In genomic region chr10:37856881-37857286, GRCh38 we compare ENCODE assay signal across 8 cellular contexts. TPM values are rescaled to one million over a fixed set of nuclear protein-coding genes. Genes with fewer than 3 reads are reported as not detected.
DNase-seq lines count a peak whose midpoint lies in the region; ATAC-seq, FAIRE-seq and TF ChIP-seq lines count a peak whose summit lies in the region.

No MANE protein-coding gene starts in this region.

- H3K4me1 ChIP-seq in A549 (peaks cover 11% of the 10 kb centered on the region; the same call in 1 of the 3 replicates), GM12878 (ENCODE audit: control insufficient read depth, insufficient read depth, low read length) (no peaks in the 10 kb centered on the region; the same call in 1 of the 2 replicates)

- H3K4me3 ChIP-seq in A549 (peak overlapping the region; percentile 63), GM12878 (peak overlapping the region; percentile 82), kidney epithelial cell (ENCODE audit: low read depth, low read length) (peak overlapping the region; percentile 67)

- in situ Hi-C loops in GM12878 (cut with MboI): loop anchor here (5.0 to 10.0 kb wide), 2 partner anchors 118 to 240 kb away; partner anchors contain the start of gene ZNF25

- TF ChIP-seq CTCF in A549 (IDR thresholded peaks at IDR 0.05): no peak
- TF ChIP-seq CTCF in GM12878 (IDR thresholded peaks at IDR 0.05 in 2 of 3, conservative IDR thresholded peaks at IDR 0.05 in 1 of 3; ENCODE audit: control insufficient read depth in 2 of 3, extremely low read depth in 1 of 3, insufficient read depth in 1 of 3, low read depth in 3 of 3, low read length in 3 of 3): no peak
- no peak for TF ChIP-seq CTCF in kidney epithelial cell (IDR thresholded peaks at IDR 0.05; ENCODE audit: insufficient read depth, low read length, poor library complexity, severe bottlenecking)

- H2AFZ ChIP-seq in GM12878 (ENCODE audit: control insufficient read depth, low read depth, low read length): peak overlapping the region; percentile 93

- H3K4me2 ChIP-seq in A549: peak overlapping the region; percentile 91
- peak overlapping the region; percentile 76 for H3K4me2 ChIP-seq in GM12878 (ENCODE audit: control insufficient read depth, insufficient read depth)

- WGBS in A549 (ENCODE audit: missing lambda C conversion rate): 6% methylated on average over 14 of the region's 16 CpGs
- 1% methylated on average over 16 of the region's 16 CpGs for WGBS in GM12878 (ENCODE audit: insufficient coverage, insufficient replicate concordance, low lambda C conversion rate, missing lambda C conversion rate)

- H3K79me2 ChIP-seq in GM12878 (ENCODE audit: control insufficient read depth, insufficient read depth, low read length): peaks cover 18% of the 10 kb centered on the region

- H3K9me3 ChIP-seq in A549 (peaks cover 19% of the 10 kb centered on the region; the same call in 2 of the 3 replicates), GM12878 (replicated peaks; ENCODE audit: control insufficient read depth, insufficient read depth, low read length) (peaks cover 2% of the 10 kb centered on the region; the same call in 2 of the 3 replicates)

- intact Hi-C loops in GM12878 (cut with micrococcal nuclease; ENCODE audit: unreplicated experiment): loop anchor here (1.0 to 2.0 kb wide), 2 partner anchors 120 to 237 kb away; partner anchors contain the start of genes ZNF25 and ZNF37A

- DNase-seq in A549 (ENCODE audit: low read depth in 1 of 2, low spot score in 1 of 2) (peak in 1 of 2 experiments; percentile 13), GM18507 (ENCODE audit: extremely low spot score, insufficient read length, low read depth) (no peak), RPMI7951 (ENCODE audit: low read depth) (peak; percentile 15), GM12878 (ENCODE audit: low read depth, low spot score) (no peak), kidney epithelial cell (ENCODE audit: low read depth) (no peak), NCI-H510A (lab: John Stamatoyannopoulos, UW) (no peak)
- DNase-seq in stimulated activated CD4-positive, alpha-beta T cell treated with anti-CD3 and anti-CD28 coated beads, Interleukin-4, amount 100 ng/mL, for 4 hours: peak; percentile 8 to 17

- BruUV-seq in GM12878 (replicated peaks; lab: Mats Ljungman, UMichigan): TSS peak; percentile 85

- ATAC-seq in A549: peak; percentile 23 to 30
- peak; percentile 17 for ATAC-seq in HG02973 (IDR thresholded peaks at IDR 0.05; ENCODE audit: unreplicated experiment)
- ATAC-seq in GM12878: peak; percentile 44

- H3K27me3 ChIP-seq in GM12878 (replicated peaks in 1 of 2; ENCODE audit: control insufficient read depth in 2 of 2, insufficient read depth in 2 of 2, low read length in 1 of 2) (no peaks in the 10 kb centered on the region), kidney epithelial cell (ENCODE audit: control insufficient read depth, insufficient read depth, low read length) (no peaks in the 10 kb centered on the region)

- FAIRE-seq in A549 (lab: Jason Lieb, UNC) (no peak), GM18507 (lab: Jason Lieb, UNC) (peak; percentile 21), GM12878 (lab: Jason Lieb, UNC) (peak; percentile 80)

- peak overlapping the region; percentile 89 for H3K9ac ChIP-seq in GM12878 (ENCODE audit: control insufficient read depth, insufficient read depth, low read length)

- no peak for TF ChIP-seq RAD21 in A549 (conservative IDR thresholded peaks at IDR 0.05 in 1 of 2, IDR thresholded peaks at IDR 0.05 in 1 of 2)
- no peak for TF ChIP-seq RAD21 in GM12878 (IDR thresholded peaks at IDR 0.05; ENCODE audit: insufficient read depth, low read depth, low read length)

- RAD21 ChIA-PET in GM12878 (lab: Charles Lee; ENCODE audit: unreplicated experiment): interaction anchor here (1.3 kb wide), 1 partner anchor 119 kb away, joined by 4 read pairs; no protein-coding TSS in a partner anchor

- TF ChIP-seq EP300 in A549 (IDR thresholded peaks at IDR 0.05) (no peak), GM12878 (IDR thresholded peaks at IDR 0.05; ENCODE audit: borderline replicate concordance in 1 of 2, control insufficient read depth in 1 of 2, low read depth in 2 of 2, low read length in 2 of 2) (no peak)

- SMC1A ChIA-PET in GM12878 (lab: Charles Lee; ENCODE audit: uncharacterized antibody, unreplicated experiment): interaction anchor here (0.9 to 1.4 kb wide), 5 partner anchors 10 to 153 kb away, joined by 3 to 4 read pairs (median 4); partner anchors contain the start of genes ZNF25 and ZNF33A

- peak overlapping the region; percentile 89 to 100 for H3K27ac ChIP-seq in A549
- H3K27ac ChIP-seq in GM12878 (ENCODE audit: control insufficient read depth, insufficient read depth): peak overlapping the region; percentile 78

- H3K36me3 ChIP-seq in GM12878 (ENCODE audit: control insufficient read depth in 2 of 2, insufficient read depth in 2 of 2, low read length in 1 of 2) (no peaks in the 10 kb centered on the region; a peak in 2 of 4 replicates), kidney epithelial cell (ENCODE audit: control insufficient read depth, insufficient read depth, low read length) (no peaks in the 10 kb centered on the region)

- CTCF ChIA-PET in A549 (lab: Yijun Ruan, JAX): interaction anchor here (1.7 kb wide), 1 partner anchor 120 kb away, joined by 5 read pairs; the partner anchor contains the start of gene ZNF25
- CTCF ChIA-PET in GM12878 (lab: Yijun Ruan, JAX): interaction anchor here (1.1 kb wide), 1 partner anchor 118 kb away, joined by 3 read pairs; no protein-coding TSS in a partner anchor

- H4K20me1 ChIP-seq in GM12878 (ENCODE audit: control insufficient read depth, insufficient read depth): no peaks in the 10 kb centered on the region

- POLR2A ChIA-PET in A549 (lab: Yijun Ruan, JAX) (no interaction called here), GM12878 (lab: Charles Lee) (interaction anchor here (1.6 kb wide), 1 partner anchor 9 kb away, joined by 4 read pairs; no protein-coding TSS in a partner anchor)

- TF ChIP-seq POLR2A in A549 (IDR thresholded peaks at IDR 0.05; ENCODE audit: low read length) (no peak), GM12878 (IDR thresholded peaks at IDR 0.05; ENCODE audit: low read depth, low read length) (no peak)

TF ChIP-seq in A549, 52 proteins besides CTCF, POLR2A, EP300 and RAD21 (continues in another document):
- TF ChIP-seq JUN (IDR thresholded peaks at IDR 0.05) (no peak), FOSB (CRISPR knock-in tag; IDR thresholded peaks at IDR 0.05) (no peak), EHF (CRISPR knock-in tag; IDR thresholded peaks at IDR 0.05) (no peak), SMC3 (IDR thresholded peaks at IDR 0.05) (no peak), ATOH8 (CRISPR knock-in tag; IDR thresholded peaks at IDR 0.05; ENCODE audit: low read depth) (no peak), CHD2 (IDR thresholded peaks at IDR 0.05; ENCODE audit: low read length, partially characterized antibody) (no peak)

TF ChIP-seq in GM12878, 131 proteins besides CTCF, POLR2A, EP300 and RAD21:
- TF ChIP-seq TCF7 (IDR thresholded peaks at IDR 0.05; ENCODE audit: borderline replicate concordance) (no peak), MLLT1 (IDR thresholded peaks at IDR 0.05) (0 out of 2 replicates have a peak, but pooled peaks have one; percentile 18)

RNA-seq across cellular contexts. Expression of gene ZNF248, which starts 0.5 kb away (rescaled TPM):
- polyA plus RNA-seq in A549 (2011; rRNA removed) (13.2 and 13.6 TPM in 2 replicates), A549 (2017; fragmentation: RNase III; extraction: RNeasy Plus Mini Kit Qiagen cat#74134 plus additional on column Dnase treatment) (6.2 to 7.1 TPM (median 6.9 TPM) in 3 replicates), GM12878 (2011; rRNA removed) (16.3 and 23.7 TPM in 2 replicates), GM12878 (2014; fragmentation: Illumina TruSeq; extraction: Trizol) (9.4 and 15.0 TPM in 2 replicates), GM12878 (2014; fragmentation: Nextera tagmentation; extraction: Ambion mirVana) (1 to 10 TPM; 2.0 to 4.9 TPM), GM12878 (2014; rRNA removed) (10.7 and 14.2 TPM in 2 replicates), GM12878 (2016; fragmentation: Nextera tagmentation; extraction: Ambion mirVana) (10 to 100 TPM in 1 of 2 experiments, 1 to 10 TPM in 1; 9.6 to 10.8 TPM)
- 2.8 and 3.6 TPM in 2 replicates for polyA plus RNA-seq in A549 (2012; cell fraction: cytosol; rRNA removed)
- 4.2 and 6.4 TPM in 2 replicates for polyA plus RNA-seq in A549 (2012; cell fraction: nucleus; rRNA removed)
- polyA minus RNA-seq in A549 (2011; rRNA and poly(A)+ RNA removed): 7.2 and 10.7 TPM in 2 replicates
- 5.9 and 6.9 TPM in 2 replicates for total RNA-seq in RPMI7951 (2014; rRNA removed; shearing (Covaris generic))
- 116 TPM in 2 replicates for total RNA-seq in GM12878 (2013; cell fraction: nucleolus; rRNA removed)
- total RNA-seq in GM12878 (2014; rRNA removed) (5.7 and 8.7 TPM in 2 replicates), GM12878 (2014; rRNA removed; fragmentation: Illumina TruSeq; extraction: Trizol) (8.4 and 9.1 TPM in 2 replicates), GM12878 (2021) (5.7 and 7.1 TPM in 2 replicates), kidney epithelial cell (7.9 and 9.6 TPM in 2 replicates)
- polyA plus RNA-seq in GM12878 (2011; ENCODE audit: low read depth): 3.9 TPM
- polyA plus RNA-seq in GM12878 (2011; cell fraction: cytosol; rRNA removed): 6.8 and 7.8 TPM in 2 replicates
- 43.0 and 48.5 TPM in 2 replicates for polyA plus RNA-seq in GM12878 (2011; cell fraction: nucleus; rRNA removed)
- polyA plus RNA-seq in GM12878 (2012): 5.5 and 8.8 TPM in 2 replicates
- 13.0 and 13.4 TPM in 2 replicates for polyA minus RNA-seq in GM12878 (2011; rRNA and poly(A)+ RNA removed)
- polyA minus RNA-seq in GM12878 (2011; cell fraction: cytosol; rRNA and poly(A)+ RNA removed): 3.1 and 5.0 TPM in 2 replicates
- polyA minus RNA-seq in GM12878 (2011; cell fraction: nucleus; rRNA and poly(A)+ RNA removed): 18.7 and 21.9 TPM in 2 replicates

Comparison
In these comparisons a context has a peak if more than half of its experiments do, and no peak if none do; other contexts are left out.
1. DNase-seq: peak in RPMI7951 (single experiment) and stimulated activated CD4-positive, alpha-beta T cell treated with anti-CD3 and anti-CD28 coated beads, Interleukin-4, amount 100 ng/mL, for 4 hours (2 of 2); none in GM18507 (single experiment), GM12878 (single experiment), kidney epithelial cell (single experiment) and NCI-H510A (single experiment).
2. Peak in every context shown above with its lines, with median percentiles within 50 percentile points of each other: ATAC-seq and H3K4me3 ChIP-seq.